In the genomic region with DNA sequence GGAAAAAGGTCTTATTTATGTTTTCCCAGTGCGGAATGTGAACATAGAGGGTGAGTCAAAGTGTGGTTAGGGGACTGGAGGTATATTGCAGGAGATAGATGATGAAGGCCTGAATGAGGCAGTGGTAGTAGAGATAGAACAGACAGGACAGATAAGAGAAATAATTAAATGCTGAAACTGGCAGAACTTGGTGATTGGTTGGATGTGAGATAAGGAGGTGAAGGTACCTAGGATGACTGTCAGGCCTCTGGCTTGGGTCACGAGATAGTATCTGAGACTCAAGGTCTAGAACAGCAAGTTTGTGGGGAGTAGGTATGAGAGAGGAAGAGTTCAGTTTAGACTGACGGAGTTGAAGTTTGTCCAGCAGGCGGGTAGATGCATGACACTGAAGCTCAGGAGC, we compare ENCODE assay signal across 2 cellular contexts.
TF ChIP-seq lines count a peak whose summit lies in the region.

No MANE protein-coding gene starts in this region.

TF ChIP-seq in GM12891, 5 proteins besides CTCF, POLR2A, EP300 and RAD21:
- TF ChIP-seq PAX5 (IDR thresholded peaks at IDR 0.05; ENCODE audit: insufficient read depth, low read length, severe bottlenecking) (no peak), POU2F2 (IDR thresholded peaks at IDR 0.05; ENCODE audit: low read depth, low read length) (no peak), SPI1 (IDR thresholded peaks at IDR 0.05; ENCODE audit: low read depth, low read length) (no peak), POLR2AphosphoS5 (IDR thresholded peaks at IDR 0.05; ENCODE audit: low read depth, low read length) (no peak), TAF1 (IDR thresholded peaks at IDR 0.05; ENCODE audit: low read depth, low read length) (no peak)

TF ChIP-seq in K562, 482 proteins besides CTCF, POLR2A, EP300 and RAD21 (continues in another document):
- TF ChIP-seq FOS (IDR thresholded peaks at IDR 0.05; ENCODE audit: extremely low read depth, insufficient read length): peak; percentile 6
- TF ChIP-seq BMI1 (IDR thresholded peaks at IDR 0.05; ENCODE audit: low read length): no peak
- TF ChIP-seq DDX20 (tag; IDR thresholded peaks at IDR 0.05; ENCODE audit: low read depth): no peak
- TF ChIP-seq CBFA2T2 (conservative IDR thresholded peaks at IDR 0.05): peak; percentile 64
- TF ChIP-seq SMARCA4 (IDR thresholded peaks at IDR 0.05): peak; percentile 65
- TF ChIP-seq TEAD1 (CRISPR knock-in tag; IDR thresholded peaks at IDR 0.05): no peak
- TF ChIP-seq ZNF146 (CRISPR knock-in tag; IDR thresholded peaks at IDR 0.05; ENCODE audit: unreplicated experiment): no peak
- TF ChIP-seq GATAD2B (IDR thresholded peaks at IDR 0.05; ENCODE audit: borderline replicate concordance): peak; percentile 41; the same call in 1 of the 2 replicates
- TF ChIP-seq GATA2 (CRISPR knock-in tag; IDR thresholded peaks at IDR 0.05): peak; percentile 36; the same call in 1 of the 2 replicates
- peak; percentile 15 for TF ChIP-seq RBM25 (IDR thresholded peaks at IDR 0.05; ENCODE audit: low read depth, low read length, severe bottlenecking)
- TF ChIP-seq KDM1A (IDR thresholded peaks at IDR 0.05): peak; percentile 20 to 62; a peak in 3 of 4 replicates
- TF ChIP-seq SMAD2 (IDR thresholded peaks at IDR 0.05; ENCODE audit: low read depth, low read length): no peak
- TF ChIP-seq ZBTB17 (CRISPR knock-in tag; IDR thresholded peaks at IDR 0.05): no peak
- no peak for TF ChIP-seq MCM2 (IDR thresholded peaks at IDR 0.05; ENCODE audit: low read depth)
- TF ChIP-seq, protein P1, sequence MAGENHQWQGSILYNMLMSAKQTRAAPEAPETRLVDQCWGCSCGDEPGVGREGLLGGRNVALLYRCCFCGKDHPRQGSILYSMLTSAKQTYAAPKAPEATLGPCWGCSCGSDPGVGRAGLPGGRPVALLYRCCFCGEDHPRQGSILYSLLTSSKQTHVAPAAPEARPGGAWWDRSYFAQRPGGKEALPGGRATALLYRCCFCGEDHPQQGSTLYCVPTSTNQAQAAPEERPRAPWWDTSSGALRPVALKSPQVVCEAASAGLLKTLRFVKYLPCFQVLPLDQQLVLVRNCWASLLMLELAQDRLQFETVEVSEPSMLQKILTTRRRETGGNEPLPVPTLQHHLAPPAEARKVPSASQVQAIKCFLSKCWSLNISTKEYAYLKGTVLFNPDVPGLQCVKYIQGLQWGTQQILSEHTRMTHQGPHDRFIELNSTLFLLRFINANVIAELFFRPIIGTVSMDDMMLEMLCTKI (IDR thresholded peaks at IDR 0.05; ENCODE audit: partially characterized antibody): no peak
- no peak for TF ChIP-seq NR4A1 (CRISPR knock-in tag; IDR thresholded peaks at IDR 0.05)
- no peak for TF ChIP-seq NR4A1 (tag; IDR thresholded peaks at IDR 0.05)
- no peak for TF ChIP-seq NFATC3 (IDR thresholded peaks at IDR 0.05)
- no peak for TF ChIP-seq NCOA6 (IDR thresholded peaks at IDR 0.05)
- TF ChIP-seq, protein P2, sequence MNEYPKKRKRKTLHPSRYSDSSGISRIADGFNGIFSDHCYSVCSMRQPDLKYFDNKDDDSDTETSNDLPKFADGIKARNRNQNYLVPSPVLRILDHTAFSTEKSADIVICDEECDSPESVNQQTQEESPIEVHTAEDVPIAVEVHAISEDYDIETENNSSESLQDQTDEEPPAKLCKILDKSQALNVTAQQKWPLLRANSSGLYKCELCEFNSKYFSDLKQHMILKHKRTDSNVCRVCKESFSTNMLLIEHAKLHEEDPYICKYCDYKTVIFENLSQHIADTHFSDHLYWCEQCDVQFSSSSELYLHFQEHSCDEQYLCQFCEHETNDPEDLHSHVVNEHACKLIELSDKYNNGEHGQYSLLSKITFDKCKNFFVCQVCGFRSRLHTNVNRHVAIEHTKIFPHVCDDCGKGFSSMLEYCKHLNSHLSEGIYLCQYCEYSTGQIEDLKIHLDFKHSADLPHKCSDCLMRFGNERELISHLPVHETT (CRISPR knock-in tag; conservative IDR thresholded peaks at IDR 0.05 in 1 of 2, IDR thresholded peaks at IDR 0.05 in 1 of 2): peak in 1 of 2 experiments; percentile 33; a peak in 1 of 4 replicates
- TF ChIP-seq, protein P3, sequence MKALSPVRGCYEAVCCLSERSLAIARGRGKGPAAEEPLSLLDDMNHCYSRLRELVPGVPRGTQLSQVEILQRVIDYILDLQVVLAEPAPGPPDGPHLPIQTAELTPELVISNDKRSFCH (CRISPR knock-in tag; IDR thresholded peaks at IDR 0.05): no peak
- TF ChIP-seq, protein P3 (tag; IDR thresholded peaks at IDR 0.05): no peak
- peak; percentile 84 for TF ChIP-seq CTBP1 (IDR thresholded peaks at IDR 0.05; ENCODE audit: borderline replicate concordance)
- TF ChIP-seq TCF3 (CRISPR knock-in tag; IDR thresholded peaks at IDR 0.05): peak; percentile 44; the same call in 1 of the 2 replicates
- peak; percentile 82 for TF ChIP-seq ARID1B (IDR thresholded peaks at IDR 0.05)
- TF ChIP-seq RCOR1 (IDR thresholded peaks at IDR 0.05; ENCODE audit: borderline replicate concordance in 1 of 2, low read depth in 2 of 2, low read length in 2 of 2): 0 out of 4 replicates have a peak, but pooled peaks of 1 of the 2 experiments have one; percentile 11
- TF ChIP-seq TAL1 (IDR thresholded peaks at IDR 0.05): peak; percentile 44; the same call in 1 of the 2 replicates
- TF ChIP-seq E2F5 (CRISPR knock-in tag; IDR thresholded peaks at IDR 0.05): no peak
- TF ChIP-seq SOX6 (IDR thresholded peaks at IDR 0.05): 0 out of 2 replicates have a peak, but pooled peaks have one; percentile 26
- TF ChIP-seq CBFA2T3 (IDR thresholded peaks at IDR 0.05): peak; percentile 81
- peak; percentile 41; the same call in 1 of the 2 replicates for TF ChIP-seq ZFX (CRISPR knock-in tag; IDR thresholded peaks at IDR 0.05)
- TF ChIP-seq CC2D1A (IDR thresholded peaks at IDR 0.05): no peak
- TF ChIP-seq ZNF778 (CRISPR knock-in tag; IDR thresholded peaks at IDR 0.05): no peak
- no peak for TF ChIP-seq HCFC1 (IDR thresholded peaks at IDR 0.05; ENCODE audit: low read depth, low read length)
- TF ChIP-seq NFYB (IDR thresholded peaks at IDR 0.05; ENCODE audit: extremely low read depth, insufficient read length): peak; percentile 55
- TF ChIP-seq ETV1 (tag; conservative IDR thresholded peaks at IDR 0.05; ENCODE audit: low read depth): no peak
- TF ChIP-seq SMARCE1 (IDR thresholded peaks at IDR 0.05): peak; percentile 81
- peak; percentile 69; the same call in 1 of the 2 replicates for TF ChIP-seq TEAD4 (IDR thresholded peaks at IDR 0.05; ENCODE audit: low read length)
- no peak for TF ChIP-seq TEAD4 (CRISPR knock-in tag; IDR thresholded peaks at IDR 0.05; ENCODE audit: borderline replicate concordance)
- TF ChIP-seq MEIS2 (IDR thresholded peaks at IDR 0.05; ENCODE audit: partially characterized antibody): peak; percentile 69
- TF ChIP-seq, protein P4, sequence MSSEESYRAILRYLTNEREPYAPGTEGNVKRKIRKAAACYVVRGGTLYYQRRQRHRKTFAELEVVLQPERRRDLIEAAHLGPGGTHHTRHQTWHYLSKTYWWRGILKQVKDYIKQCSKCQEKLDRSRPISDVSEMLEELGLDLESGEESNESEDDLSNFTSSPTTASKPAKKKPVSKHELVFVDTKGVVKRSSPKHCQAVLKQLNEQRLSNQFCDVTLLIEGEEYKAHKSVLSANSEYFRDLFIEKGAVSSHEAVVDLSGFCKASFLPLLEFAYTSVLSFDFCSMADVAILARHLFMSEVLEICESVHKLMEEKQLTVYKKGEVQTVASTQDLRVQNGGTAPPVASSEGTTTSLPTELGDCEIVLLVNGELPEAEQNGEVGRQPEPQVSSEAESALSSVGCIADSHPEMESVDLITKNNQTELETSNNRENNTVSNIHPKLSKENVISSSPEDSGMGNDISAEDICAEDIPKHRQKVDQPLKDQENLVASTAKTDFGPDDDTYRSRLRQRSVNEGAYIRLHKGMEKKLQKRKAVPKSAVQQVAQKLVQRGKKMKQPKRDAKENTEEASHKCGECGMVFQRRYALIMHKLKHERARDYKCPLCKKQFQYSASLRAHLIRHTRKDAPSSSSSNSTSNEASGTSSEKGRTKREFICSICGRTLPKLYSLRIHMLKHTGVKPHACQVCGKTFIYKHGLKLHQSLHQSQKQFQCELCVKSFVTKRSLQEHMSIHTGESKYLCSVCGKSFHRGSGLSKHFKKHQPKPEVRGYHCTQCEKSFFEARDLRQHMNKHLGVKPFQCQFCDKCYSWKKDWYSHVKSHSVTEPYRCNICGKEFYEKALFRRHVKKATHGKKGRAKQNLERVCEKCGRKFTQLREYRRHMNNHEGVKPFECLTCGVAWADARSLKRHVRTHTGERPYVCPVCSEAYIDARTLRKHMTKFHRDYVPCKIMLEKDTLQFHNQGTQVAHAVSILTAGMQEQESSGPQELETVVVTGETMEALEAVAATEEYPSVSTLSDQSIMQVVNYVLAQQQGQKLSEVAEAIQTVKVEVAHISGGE (CRISPR knock-in tag; IDR thresholded peaks at IDR 0.05): no peak
- TF ChIP-seq HLTF (IDR thresholded peaks at IDR 0.05): no peak
- TF ChIP-seq, protein P5, sequence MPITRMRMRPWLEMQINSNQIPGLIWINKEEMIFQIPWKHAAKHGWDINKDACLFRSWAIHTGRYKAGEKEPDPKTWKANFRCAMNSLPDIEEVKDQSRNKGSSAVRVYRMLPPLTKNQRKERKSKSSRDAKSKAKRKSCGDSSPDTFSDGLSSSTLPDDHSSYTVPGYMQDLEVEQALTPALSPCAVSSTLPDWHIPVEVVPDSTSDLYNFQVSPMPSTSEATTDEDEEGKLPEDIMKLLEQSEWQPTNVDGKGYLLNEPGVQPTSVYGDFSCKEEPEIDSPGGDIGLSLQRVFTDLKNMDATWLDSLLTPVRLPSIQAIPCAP (CRISPR knock-in tag; IDR thresholded peaks at IDR 0.05; ENCODE audit: borderline replicate concordance): no peak
- no peak for TF ChIP-seq CBX3 (IDR thresholded peaks at IDR 0.05; ENCODE audit: borderline replicate concordance in 1 of 2, low read length in 2 of 2)
- TF ChIP-seq ZZZ3 (IDR thresholded peaks at IDR 0.05): no peak
- no peak for TF ChIP-seq PCBP1 (IDR thresholded peaks at IDR 0.05; ENCODE audit: low read depth, low read length, poor library complexity, severe bottlenecking)
- no peak for TF ChIP-seq CHD4 (IDR thresholded peaks at IDR 0.05; ENCODE audit: insufficient read depth, insufficient replicate concordance, low read depth, low read length, poor library complexity, severe bottlenecking)
- no peak for TF ChIP-seq ATF6 (CRISPR knock-in tag; IDR thresholded peaks at IDR 0.05)
- TF ChIP-seq CAMTA2 (CRISPR knock-in tag; conservative IDR thresholded peaks at IDR 0.05): no peak
- no peak for TF ChIP-seq CCAR2 (IDR thresholded peaks at IDR 0.05; ENCODE audit: low read depth, low read length)
- no peak for TF ChIP-seq ZNF280A (IDR thresholded peaks at IDR 0.05; ENCODE audit: low read depth, partially characterized antibody)
- no peak for TF ChIP-seq KAT2B (IDR thresholded peaks at IDR 0.05; ENCODE audit: low read depth, low read length)
- TF ChIP-seq IRF2 (CRISPR knock-in tag; IDR thresholded peaks at IDR 0.05): no peak
- TF ChIP-seq POLR2AphosphoS5 (IDR thresholded peaks at IDR 0.05; ENCODE audit: control insufficient read depth, insufficient read depth, low read depth, low read length): no peak
- TF ChIP-seq PKNOX1 (IDR thresholded peaks at IDR 0.05): peak; percentile 71
- no peak for TF ChIP-seq RBM22 (IDR thresholded peaks at IDR 0.05; ENCODE audit: low read depth, low read length, poor library complexity, severe bottlenecking)
